Comparison of ENCODE assay signal across 29 cellular contexts in genomic region chr11:29249713-29250112, GRCh38.
"Had no signal": no experiment of that assay in that cellular context is flagged by ENCODE, and none has a peak within 500 bp of the region (broad histone marks: within the 10 kb centered on the region; RNA-seq: fewer than 3 reads in every experiment).

No MANE protein-coding gene starts in this region.

- H3K27ac Mint-ChIP-seq: stimulated activated effector memory CD8-positive, alpha-beta T cell treated with anti-CD3 and anti-CD28 coated beads, Interleukin-12 subunit alpha, Interleukin-12 subunit beta, amount 100 ng/mL, for 72 hours; stimulated activated memory B cell treated with anti-CD40 and anti-IgM and Interleukin-4, amounts not matched to agents 10 μg/mL and 1 μg/mL and 100 μg/mL, for 72 hours; stimulated activated naive B cell treated with anti-CD40 and anti-IgM and Interleukin-4, amounts not matched to agents 10 μg/mL and 1 μg/mL and 100 μg/mL, for 72 hours; stimulated activated naive CD8-positive, alpha-beta T cell treated with anti-CD3 and anti-CD28 coated beads, Interleukin-15, amount 100 ng/mL, for 72 hours; stimulated activated naive CD8-positive, alpha-beta T cell treated with anti-CD3 and anti-CD28 coated beads, Interleukin-15, Interleukin-2, amounts not matched to agents 100 ng/mL and 50 ng/mL, for 24 hours; type B pancreatic cell had no signal

- H3K27me3 Mint-ChIP-seq: stimulated activated memory B cell treated with anti-CD40 and anti-IgM and Interleukin-4, amounts not matched to agents 10 μg/mL and 1 μg/mL and 100 μg/mL, for 72 hours; stimulated activated naive B cell treated with anti-CD40 and anti-IgM and Interleukin-4, amounts not matched to agents 10 μg/mL and 1 μg/mL and 100 μg/mL, for 72 hours; stimulated activated naive CD8-positive, alpha-beta T cell treated with anti-CD3 and anti-CD28 coated beads, Interleukin-15, amount 100 ng/mL, for 72 hours; stimulated activated naive CD8-positive, alpha-beta T cell treated with anti-CD3 and anti-CD28 coated beads, Interleukin-15, Interleukin-2, amounts not matched to agents 100 ng/mL and 50 ng/mL, for 24 hours; type B pancreatic cell had no signal

- ATAC-seq: stimulated activated effector memory CD8-positive, alpha-beta T cell treated with anti-CD3 and anti-CD28 coated beads, Interleukin-12 subunit alpha, Interleukin-12 subunit beta, amount 100 ng/mL, for 72 hours; stimulated activated memory B cell treated with anti-CD40 and anti-IgM and Interleukin-4, amounts not matched to agents 10 μg/mL and 1 μg/mL and 100 μg/mL, for 72 hours; stimulated activated naive B cell treated with anti-CD40 and anti-IgM and Interleukin-4, amounts not matched to agents 10 μg/mL and 1 μg/mL and 100 μg/mL, for 72 hours; stimulated activated naive CD8-positive, alpha-beta T cell treated with anti-CD3 and anti-CD28 coated beads, Interleukin-15, amount 100 ng/mL, for 72 hours; stimulated activated naive CD8-positive, alpha-beta T cell treated with anti-CD3 and anti-CD28 coated beads, Interleukin-15, Interleukin-2, amounts not matched to agents 100 U/mL and 50 U/mL, for 24 hours; upper lobe of right lung had no signal

- H3K4me1 ChIP-seq: stomach, suprapubic skin, testis, thyroid gland, tibial artery, tibial nerve, transverse colon, upper lobe of left lung, upper lobe of right lung, uterus, vagina had no signal

- H3K27ac ChIP-seq: stomach, suprapubic skin, testis, thoracic aorta, thyroid gland, tibial artery, tibial nerve, transverse colon, upper lobe of left lung, upper lobe of right lung, uterus, vagina had no signal

- H3K27me3 ChIP-seq: stomach, suprapubic skin, testis, thyroid gland, tibial artery, tibial nerve, transverse colon, upper lobe of left lung, upper lobe of right lung, uterus, vagina had no signal

- H3K36me3 ChIP-seq: stomach, suprapubic skin, thoracic aorta, thyroid gland, tibial artery, tibial nerve, transverse colon, upper lobe of left lung, upper lobe of right lung, uterus, vagina had no signal

- DNase-seq: stimulated activated CD4-positive, alpha-beta T cell treated with anti-CD3 and anti-CD28 coated beads, Interleukin-2, amount 100 ng/mL, for 48 hours; stimulated activated CD4-positive, alpha-beta T cell treated with anti-CD3 and anti-CD28 coated beads, Interleukin-4, amount 100 ng/mL, for 1 hour; stimulated activated CD4-positive, alpha-beta T cell treated with anti-CD3 and anti-CD28 coated beads, Interleukin-4, amount 100 ng/mL, for 24 hours; stimulated activated CD4-positive, alpha-beta T cell treated with anti-CD3 and anti-CD28 coated beads, Interleukin-4, amount 100 ng/mL, for 4 hours; stimulated activated CD8-positive, alpha-beta memory T cell treated with anti-CD3 and anti-CD28 coated beads, Interleukin-4, amount 100 ng/mL, for 48 hours; stimulated activated naive B cell treated with anti-CD40 and anti-IgM and Interleukin-4, amounts not matched to agents 10 μg/mL and 1 μg/mL and 100 μg/mL, for 72 hours; stimulated activated naive CD4-positive, alpha-beta T cell; stimulated activated naive CD4-positive, alpha-beta T cell treated with Interleukin-2 at 50 U/mL for 16 hours; stimulated activated naive CD8-positive, alpha-beta T cell treated with anti-CD3 and anti-CD28 coated beads, Interleukin-15, amount 100 ng/mL, for 72 hours; stimulated activated naive CD8-positive, alpha-beta T cell treated with anti-CD3 and anti-CD28 coated beads, Interleukin-15, Interleukin-2, amounts not matched to agents 100 U/mL and 50 U/mL, for 24 hours; stomach; substantia nigra; testis; thyroid gland; tibial artery; transverse colon; trophoblast cell; upper lobe of left lung; upper lobe of right lung; uterus had no signal

- H3K9me3 Mint-ChIP-seq: type B pancreatic cell had no signal

- H3K4me1 Mint-ChIP-seq: stimulated activated effector memory CD8-positive, alpha-beta T cell treated with anti-CD3 and anti-CD28 coated beads, Interleukin-12 subunit alpha, Interleukin-12 subunit beta, amount 100 ng/mL, for 72 hours; stimulated activated memory B cell treated with anti-CD40 and anti-IgM and Interleukin-4, amounts not matched to agents 10 μg/mL and 1 μg/mL and 100 μg/mL, for 72 hours; stimulated activated naive B cell treated with anti-CD40 and anti-IgM and Interleukin-4, amounts not matched to agents 10 μg/mL and 1 μg/mL and 100 μg/mL, for 72 hours; stimulated activated naive CD8-positive, alpha-beta T cell treated with anti-CD3 and anti-CD28 coated beads, Interleukin-15, amount 100 ng/mL, for 72 hours had no signal

- H3K36me3 Mint-ChIP-seq: stimulated activated effector memory CD8-positive, alpha-beta T cell treated with anti-CD3 and anti-CD28 coated beads, Interleukin-12 subunit alpha, Interleukin-12 subunit beta, amount 100 ng/mL, for 72 hours; stimulated activated memory B cell treated with anti-CD40 and anti-IgM and Interleukin-4, amounts not matched to agents 10 μg/mL and 1 μg/mL and 100 μg/mL, for 72 hours; stimulated activated naive B cell treated with anti-CD40 and anti-IgM and Interleukin-4, amounts not matched to agents 10 μg/mL and 1 μg/mL and 100 μg/mL, for 72 hours; type B pancreatic cell had no signal

- FAIRE-seq: urothelium cell line had no signal

- H3K4me3 Mint-ChIP-seq: stimulated activated effector memory CD8-positive, alpha-beta T cell treated with anti-CD3 and anti-CD28 coated beads, Interleukin-12 subunit alpha, Interleukin-12 subunit beta, amount 100 ng/mL, for 72 hours; stimulated activated memory B cell treated with anti-CD40 and anti-IgM and Interleukin-4, amounts not matched to agents 10 μg/mL and 1 μg/mL and 100 μg/mL, for 72 hours; stimulated activated naive B cell treated with anti-CD40 and anti-IgM and Interleukin-4, amounts not matched to agents 10 μg/mL and 1 μg/mL and 100 μg/mL, for 72 hours; stimulated activated naive CD8-positive, alpha-beta T cell treated with anti-CD3 and anti-CD28 coated beads, Interleukin-15, amount 100 ng/mL, for 72 hours; stimulated activated naive CD8-positive, alpha-beta T cell treated with anti-CD3 and anti-CD28 coated beads, Interleukin-15, Interleukin-2, amounts not matched to agents 100 ng/mL and 50 ng/mL, for 24 hours; type B pancreatic cell had no signal

- H3K9me3 ChIP-seq: stomach, suprapubic skin, testis, thoracic aorta, thyroid gland, tibial artery, tibial nerve, transverse colon, upper lobe of left lung, upper lobe of right lung, uterus, vagina had no signal

- H3K4me3 ChIP-seq: stomach, suprapubic skin, testis, thoracic aorta, thyroid gland, tibial artery, tibial nerve, transverse colon, upper lobe of left lung, upper lobe of right lung, uterus, vagina had no signal
